ENCODE assay signal across 9 cellular contexts in genomic region chr11:92225563-92226308, GRCh38. TPM values are rescaled to one million over a fixed set of nuclear protein-coding genes. Genes with fewer than 3 reads are reported as not detected.
DNase-seq lines count a peak whose midpoint lies in the region; ATAC-seq and TF ChIP-seq lines count a peak whose summit lies in the region.
"Had no signal": no experiment of that assay in that cellular context is flagged by ENCODE, and none has a peak within 500 bp of the region (broad histone marks: within the 10 kb centered on the region; RNA-seq: fewer than 3 reads in every experiment).

No MANE protein-coding gene starts in this region.

- H3K27ac ChIP-seq in ovary = no peak overlapping the region
- H3K27ac ChIP-seq in adrenal gland = no peak overlapping the region
- H3K27ac ChIP-seq: thyroid gland had no signal

- H3K27me3 Mint-ChIP-seq in Calu3 (ENCODE audit: unreplicated experiment) = peaks cover 32% of the 10 kb centered on the region

- H3K4me3 Mint-ChIP-seq in Calu3 (ENCODE audit: low read depth, unreplicated experiment) = peak overlapping the region; percentile 79

- H3K4me1 Mint-ChIP-seq in Calu3 (ENCODE audit: low read depth, unreplicated experiment) = no peaks in the 10 kb centered on the region

- intact Hi-C loops in Calu3 (cut with micrococcal nuclease; ENCODE audit: unreplicated experiment) = no loop called here
- intact Hi-C loops in ovary (cut with DNase I) = no loop called here
- intact Hi-C loops in adrenal gland (cut with DNase I) = no loop called here

- H3K9me3 ChIP-seq in ovary (no peaks in the 10 kb centered on the region), adrenal gland (replicated peaks in 1 of 3) (no peaks in the 10 kb centered on the region)
- H3K9me3 ChIP-seq: thyroid gland had no signal

- H3K36me3 Mint-ChIP-seq in Calu3 (ENCODE audit: insufficient read depth, unreplicated experiment) = peaks cover 24% of the 10 kb centered on the region

- no peaks in the 10 kb centered on the region for H3K36me3 ChIP-seq in ovary
- no peaks in the 10 kb centered on the region for H3K36me3 ChIP-seq in adrenal gland (replicated peaks in 1 of 2)
- H3K36me3 ChIP-seq: thyroid gland had no signal

- DNase-seq in Calu3 = peak; percentile 10
- peak; percentile 46 for DNase-seq in NCI-H510A treated with DMSO at 0.1 percent for 48 hours (lab: John Stamatoyannopoulos, UW)
- peak in 1 of 2 donors; percentile 34 for DNase-seq in foreskin fibroblast
- DNase-seq in ovary = peak in 3 of 5 donors; percentile 15 to 30 (median 19)
- DNase-seq in adrenal gland = no peak
- no peak for DNase-seq in GDM1 (lab: John Stamatoyannopoulos, UW)
- DNase-seq in GOT3 (lab: John Stamatoyannopoulos, UW) = no peak
- DNase-seq: thyroid gland had no signal

- WGBS in ovary, 3 donors = 0 to 1% (median 1%) methylated on average over 53 of the region's 53 CpGs
- 1 to 2% (median 2%) methylated on average over 33 to 53 of the region's 53 CpGs for WGBS in adrenal gland, 4 donors

- no peak for TF ChIP-seq EP300 in ovary (IDR thresholded peaks at IDR 0.05)

- no peak overlapping the region for H3K27ac Mint-ChIP-seq in Calu3 (ENCODE audit: unreplicated experiment)

- TF ChIP-seq POLR2A in ovary (IDR thresholded peaks at IDR 0.05) (no peak), adrenal gland (IDR thresholded peaks at IDR 0.05) (no peak)

- no peak for ATAC-seq in GM18858 (IDR thresholded peaks at IDR 0.05; ENCODE audit: unreplicated experiment)

- CTCF ChIA-PET in Calu3 (lab: Charles Lee) = interaction anchor here (0.7 kb wide), 1 partner anchor 1005 kb away, joined by 6 read pairs; no protein-coding TSS in a partner anchor

- no TSS peak for BruUV-seq in Calu3 (replicated peaks; lab: Mats Ljungman, UMichigan)

- no peak for TF ChIP-seq CTCF in Calu3 (IDR thresholded peaks at IDR 0.05; ENCODE audit: unreplicated experiment)
- peak; percentile 9 for TF ChIP-seq CTCF in foreskin fibroblast (IDR thresholded peaks at IDR 0.05; ENCODE audit: low read depth, low read length)
- no peak for TF ChIP-seq CTCF in ovary (IDR thresholded peaks at IDR 0.05)
- TF ChIP-seq CTCF in adrenal gland (IDR thresholded peaks at IDR 0.05) = no peak

- H3K27me3 ChIP-seq in ovary = no peaks in the 10 kb centered on the region
- peaks cover 40% of the 10 kb centered on the region for H3K27me3 ChIP-seq in adrenal gland

- H3K9me3 Mint-ChIP-seq in Calu3 (ENCODE audit: low read depth, unreplicated experiment) = no peaks in the 10 kb centered on the region

- H3K4me3 ChIP-seq in foreskin fibroblast (ENCODE audit: low read depth in 1 of 2, low read length in 2 of 2) (peak overlapping the region; percentile 38 to 49), ovary (peak overlapping the region; percentile 26), adrenal gland (no peak overlapping the region)
- H3K4me3 ChIP-seq: thyroid gland had no signal

- H3K4me1 ChIP-seq in ovary (ENCODE audit: insufficient read depth) (no peaks in the 10 kb centered on the region), adrenal gland (replicated peaks in 1 of 2) (no peaks in the 10 kb centered on the region)

RNA-seq across cellular contexts. Expression of gene FAT3, which starts 1.1 kb away (rescaled TPM):
- 0.22 and 0.68 TPM in 2 replicates for total RNA-seq in Calu3 (2022)
- total RNA-seq in ovary = 1 to 10 TPM in 3 of 7 donors, under 1 TPM in 4; 0.56 to 2.4 (median 0.92) TPM
- 1 to 10 TPM in 1 of 2 donors, under 1 TPM in 1; 0.39 to 2.8 TPM for polyA plus RNA-seq in ovary
- total RNA-seq in adrenal gland = under 1 TPM; 0.06 to 0.34 (median 0.12) TPM
- polyA plus RNA-seq in adrenal gland = under 1 TPM; 0.07 to 0.40 (median 0.20) TPM

Comparison
In these comparisons a context has a peak if more than half of its experiments do, and no peak if none do; other contexts are left out.
1. DNase-seq: peak in Calu3 (single experiment), NCI-H510A treated with DMSO at 0.1 percent for 48 hours (single experiment) and ovary (3 of 5); none in adrenal gland (0 of 7), GDM1 (single experiment) and GOT3 (single experiment).
2. H3K4me3 ChIP-seq: peak in foreskin fibroblast (2 of 2) and ovary (single experiment); none in adrenal gland (0 of 4).